ENCODE assay signal across 9 cellular contexts in the genomic region with DNA sequence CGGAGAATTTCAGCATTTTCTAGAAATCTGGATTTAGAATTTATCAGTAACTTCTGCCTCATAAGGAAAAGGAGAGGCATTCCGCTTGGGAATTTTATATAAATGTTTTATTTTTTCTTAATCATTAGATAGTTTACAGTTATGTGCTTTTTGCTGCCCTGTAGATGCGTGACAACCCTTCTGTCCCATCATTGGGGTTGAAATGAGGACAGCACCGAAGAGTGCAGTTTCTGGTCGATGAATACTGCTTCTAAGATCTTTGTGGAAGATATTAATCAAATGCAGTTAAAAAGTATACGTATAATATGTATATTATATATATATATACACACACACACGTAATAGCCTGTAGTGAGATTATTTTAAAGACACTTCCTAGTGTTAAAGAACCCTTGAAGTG. TPM values are rescaled to one million over a fixed set of nuclear protein-coding genes. Genes with fewer than 3 reads are reported as not detected.
DNase-seq lines count a peak whose midpoint lies in the region; ATAC-seq, FAIRE-seq and TF ChIP-seq lines count a peak whose summit lies in the region.
"Had no signal": no experiment of that assay in that cellular context is flagged by ENCODE, and none has a peak within 500 bp of the region (broad histone marks: within the 10 kb centered on the region; RNA-seq: fewer than 3 reads in every experiment).

No MANE protein-coding gene starts in this region.

- TF ChIP-seq POLR2A in GM12892 (IDR thresholded peaks at IDR 0.05; ENCODE audit: low read depth, low read length): no peak

- peak overlapping the region; percentile 99 for H3K4me3 Mint-ChIP-seq in progenitor cell of endocrine pancreas (ENCODE audit: low read depth)

- CTCF ChIA-PET in Panc1 (lab: Charles Lee): no interaction called here

- POLR2A ChIA-PET in Panc1 (lab: Charles Lee): no interaction called here

- DNase-seq in GM12892 (ENCODE audit: insufficient read length) (no peak), Panc1 (ENCODE audit: low read depth, low spot score) (no peak), epithelial cell of esophagus (ENCODE audit: low read depth) (no peak), progenitor cell of endocrine pancreas (ENCODE audit: low spot score, unreplicated experiment) (no peak), NCI-H187 (lab: John Stamatoyannopoulos, UW) (no peak), ecto neural progenitor cell (ENCODE audit: low spot score) (no peak), NCI-H2107 treated with DMSO at 0.1 percent for 48 hours (lab: John Stamatoyannopoulos, UW; ENCODE audit: unreplicated experiment) (no peak), NCI-H1694 (lab: John Stamatoyannopoulos, UW) (no peak)

- no peak for ATAC-seq in Panc1

- H3K27me3 ChIP-seq in Panc1 (ENCODE audit: control insufficient read depth, insufficient read depth, low read length): no peaks in the 10 kb centered on the region

- H3K4me1 ChIP-seq in Panc1 (ENCODE audit: control insufficient read depth, insufficient read depth, low read length): peaks cover 11% of the 10 kb centered on the region

- peaks cover 4% of the 10 kb centered on the region for H3K9me3 Mint-ChIP-seq in progenitor cell of endocrine pancreas (ENCODE audit: low read depth)

- H3K27ac Mint-ChIP-seq in progenitor cell of endocrine pancreas: peak overlapping the region; percentile 99

- in situ Hi-C loops in Panc1 (cut with HindIII; ENCODE audit: low pct_unique_long_range_greater_than_20kb, low sequenced_read_pairs): no loop called here

- peak overlapping the region; percentile 73 to 78 for H3K4me3 ChIP-seq in Panc1 (ENCODE audit: low read depth in 2 of 2, low read length in 2 of 2)
- H3K4me3 ChIP-seq in epithelial cell of esophagus (ENCODE audit: low read length): peak overlapping the region; percentile 90

- no peaks in the 10 kb centered on the region for H3K9me3 ChIP-seq in Panc1 (ENCODE audit: control insufficient read depth, insufficient read depth, low read depth, low read length)

- H3K27ac ChIP-seq in Panc1 (ENCODE audit: low read length): peak overlapping the region; percentile 82

- intact Hi-C loops in Panc1 (cut with micrococcal nuclease; ENCODE audit: unreplicated experiment): loop anchor here (10.0 kb wide), 1 partner anchor 258 kb away; no protein-coding TSS in a partner anchor

- H3K36me3 Mint-ChIP-seq in progenitor cell of endocrine pancreas (ENCODE audit: insufficient read depth): no peaks in the 10 kb centered on the region

- TF ChIP-seq CTCF in Panc1 (IDR thresholded peaks at IDR 0.05) (no peak), epithelial cell of esophagus (IDR thresholded peaks at IDR 0.05; ENCODE audit: insufficient read depth, low read depth, low read length, missing control alignments) (no peak), progenitor cell of endocrine pancreas (IDR thresholded peaks at IDR 0.05; ENCODE audit: unreplicated experiment) (no peak)

- H3K36me3 ChIP-seq in Panc1 (ENCODE audit: control insufficient read depth, insufficient read depth, low read length): no peaks in the 10 kb centered on the region; the same call in 1 of the 2 replicates

- FAIRE-seq in GM12892 (lab: Jason Lieb, UNC): peak; percentile 38
- FAIRE-seq: TTC549 had no signal

- peaks cover 30% of the 10 kb centered on the region for H3K4me1 Mint-ChIP-seq in progenitor cell of endocrine pancreas (ENCODE audit: low read depth)

- H3K27me3 Mint-ChIP-seq in progenitor cell of endocrine pancreas: peaks cover 6% of the 10 kb centered on the region

- BruUV-seq in Panc1 (replicated peaks; lab: Mats Ljungman, UMichigan): no TSS peak

RNA-seq across cellular contexts. Expression of gene RBPJ, which starts 1.5 kb away (rescaled TPM):
- 62.6 TPM for polyA plus RNA-seq in GM12892 (2012; ENCODE audit: missing spikeins)
- total RNA-seq in Panc1 (2021; ENCODE audit: unreplicated experiment): 33.7 TPM
- 11.0 TPM for polyA plus RNA-seq in Panc1 (2012; ENCODE audit: insufficient read length)
- 162 and 173 TPM in 2 replicates for total RNA-seq in progenitor cell of endocrine pancreas
